ENCODE assay signal across 8 cellular contexts in the genomic region with DNA sequence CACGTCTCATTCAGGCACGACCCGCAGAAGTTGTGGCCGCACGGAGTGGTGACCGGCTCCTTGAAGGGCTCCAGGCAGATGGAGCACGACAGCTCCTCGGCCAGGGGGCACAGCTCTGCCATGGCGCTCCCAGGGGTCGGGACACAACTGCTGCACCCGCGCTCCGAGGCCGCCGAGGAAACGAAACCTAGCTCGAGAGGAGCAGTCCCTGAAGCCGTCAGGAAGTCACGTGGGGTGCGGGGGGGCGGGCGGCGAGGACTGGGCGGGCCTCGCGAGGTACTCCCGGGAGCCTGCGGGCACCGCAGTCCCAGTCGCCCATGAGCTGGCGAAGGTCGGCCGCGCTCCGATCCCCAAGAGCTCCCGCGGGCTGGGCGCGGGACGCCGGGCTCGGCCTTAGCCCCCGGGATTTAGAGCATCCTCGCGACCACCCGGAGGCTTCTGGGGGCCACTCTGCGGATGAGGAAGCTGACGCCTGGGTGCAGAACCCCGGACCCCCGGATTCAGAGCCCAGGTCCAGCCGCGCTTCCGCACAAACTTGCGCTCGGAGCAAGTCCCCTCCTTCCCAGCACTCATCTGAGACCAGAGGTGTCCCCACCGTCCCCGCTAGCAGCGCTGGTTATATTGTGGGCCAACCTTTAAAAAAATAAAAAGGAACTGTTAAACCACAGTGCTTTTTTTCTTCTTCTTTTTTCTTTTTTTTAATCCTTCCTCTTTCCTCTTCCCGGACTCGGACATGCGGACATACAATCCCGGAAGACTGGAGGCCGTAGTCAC. TPM values are rescaled to one million over a fixed set of nuclear protein-coding genes. Genes with fewer than 3 reads are reported as not detected.
DNase-seq lines count a peak whose midpoint lies in the region; ATAC-seq, FAIRE-seq and TF ChIP-seq lines count a peak whose summit lies in the region.

A gene with protein sequence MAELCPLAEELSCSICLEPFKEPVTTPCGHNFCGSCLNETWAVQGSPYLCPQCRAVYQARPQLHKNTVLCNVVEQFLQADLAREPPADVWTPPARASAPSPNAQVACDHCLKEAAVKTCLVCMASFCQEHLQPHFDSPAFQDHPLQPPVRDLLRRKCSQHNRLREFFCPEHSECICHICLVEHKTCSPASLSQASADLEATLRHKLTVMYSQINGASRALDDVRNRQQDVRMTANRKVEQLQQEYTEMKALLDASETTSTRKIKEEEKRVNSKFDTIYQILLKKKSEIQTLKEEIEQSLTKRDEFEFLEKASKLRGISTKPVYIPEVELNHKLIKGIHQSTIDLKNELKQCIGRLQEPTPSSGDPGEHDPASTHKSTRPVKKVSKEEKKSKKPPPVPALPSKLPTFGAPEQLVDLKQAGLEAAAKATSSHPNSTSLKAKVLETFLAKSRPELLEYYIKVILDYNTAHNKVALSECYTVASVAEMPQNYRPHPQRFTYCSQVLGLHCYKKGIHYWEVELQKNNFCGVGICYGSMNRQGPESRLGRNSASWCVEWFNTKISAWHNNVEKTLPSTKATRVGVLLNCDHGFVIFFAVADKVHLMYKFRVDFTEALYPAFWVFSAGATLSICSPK (minus strand): TSS at position 183 of the 774 bp plus-strand sequence. CDS start 61 bp downstream, at position 122.

- peak; percentile 70 for ATAC-seq in GM19025 (IDR thresholded peaks at IDR 0.05; ENCODE audit: low read depth, unreplicated experiment)
- ATAC-seq in HG03280 (IDR thresholded peaks at IDR 0.05; ENCODE audit: unreplicated experiment): peak; percentile 72

- H3K9ac ChIP-seq in kidney (ENCODE audit: low read length in 2 of 2): peak within 1 kb of the TSS; percentile 92 to 97

- H3K36me3 ChIP-seq in kidney (ENCODE audit: control insufficient read depth in 1 of 2, insufficient read depth in 2 of 2, low read length in 2 of 2): no peaks in the 10 kb centered on the region

- peak; percentile 71 for DNase-seq in AG09319 (ENCODE audit: extremely low read depth, low read depth)
- peak; percentile 53 for DNase-seq in NCI-H446 treated with DMSO at 0.1 percent for 48 hours (lab: John Stamatoyannopoulos, UW)
- DNase-seq in activated CD4-positive, CD25-positive, alpha-beta regulatory T cell treated with anti-CD3 and anti-CD28 coated beads, Interleukin-2, amount 50 U/mL, for 72 hours: peak; percentile 77
- DNase-seq in cerebellar cortex (ENCODE audit: low spot score): peak; percentile 84
- DNase-seq in kidney: peak; percentile 98
- peak; percentile 64 to 84 for DNase-seq in stimulated activated CD4-positive, alpha-beta T cell treated with anti-CD3 and anti-CD28 coated beads, Interleukin-15, amount 100 ng/mL, for 1 hour (ENCODE audit: low read depth in 1 of 2, low spot score in 1 of 2)

- H3K4me1 ChIP-seq in kidney (ENCODE audit: control insufficient read depth in 1 of 2, insufficient read depth in 1 of 2, low read depth in 1 of 2, low read length in 2 of 2): peaks cover 12 to 24% of the 10 kb centered on the region in 2 donors

- TF ChIP-seq CTCF in AG09319 (IDR thresholded peaks at IDR 0.05; ENCODE audit: low read depth, low read length) (no peak), kidney (IDR thresholded peaks at IDR 0.05; ENCODE audit: borderline replicate concordance, extremely low read depth, insufficient read depth) (no peak)

- intact Hi-C loops in kidney (cut with DNase I): no loop called here

- peak within 1 kb of the TSS; percentile 90 to 93 for H3K27ac ChIP-seq in kidney (ENCODE audit: low read depth in 2 of 2, low read length in 2 of 2)

- FAIRE-seq in kidney (lab: Jason Lieb, UNC): no peak

- no peaks in the 10 kb centered on the region for H3K9me3 ChIP-seq in kidney (ENCODE audit: control insufficient read depth in 1 of 2, low read length in 2 of 2)

- peak within 1 kb of the TSS; percentile 93 to 94 for H3K4me3 ChIP-seq in kidney (ENCODE audit: low read length in 2 of 2)

RNA-seq across cellular contexts. Expression of the gene that starts here (rescaled TPM):
- total RNA-seq in kidney: 62.3 TPM
- 8.4 TPM for polyA plus RNA-seq in kidney (ENCODE audit: insufficient read depth, low read depth, low replicate concordance)

Comparison
In these comparisons a context has a peak if more than half of its experiments do, and no peak if none do; other contexts are left out.
1. Peak in every context shown above with its lines: DNase-seq, ATAC-seq, H3K4me3 ChIP-seq and H3K27ac ChIP-seq.